14 cellular contexts compared by ENCODE assay signal in the genomic region with DNA sequence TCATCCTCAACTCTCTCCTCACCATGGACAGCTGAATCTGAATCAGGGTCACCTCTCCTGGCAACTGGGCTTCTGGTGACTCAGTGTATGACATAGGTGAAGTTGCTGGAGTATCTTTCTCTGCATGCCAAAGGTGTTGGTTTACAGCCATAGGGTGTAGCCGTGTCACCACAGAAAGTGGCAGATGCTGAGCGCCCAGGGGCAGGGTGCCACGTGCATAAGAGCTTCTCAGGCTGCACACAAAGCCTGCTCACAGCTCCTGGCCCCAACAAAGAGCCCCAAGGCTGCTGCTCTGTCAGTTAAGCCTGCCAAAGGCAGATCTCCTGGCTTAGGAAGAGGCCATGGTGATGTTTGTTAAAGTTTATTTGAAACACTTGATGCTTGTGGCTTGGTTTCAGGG.
"Had no signal": no experiment of that assay in that cellular context is flagged by ENCODE, and none has a peak within 500 bp of the region (broad histone marks: within the 10 kb centered on the region; RNA-seq: fewer than 3 reads in every experiment).

No MANE protein-coding gene starts in this region.

- H3K9me3 ChIP-seq: adrenal gland, thyroid gland had no signal

- H3K36me3 ChIP-seq: adrenal gland, thyroid gland had no signal

- ATAC-seq: effector memory CD8-positive, alpha-beta T cell had no signal

- H3K4me3 Mint-ChIP-seq: dendritic cell treated with granulocyte-macrophage colony-stimulating factor and Interleukin-4, amounts not matched to agents 40 ng/mL and 50 ng/mL, for 4 days; effector memory CD8-positive, alpha-beta T cell; mesothelial cell of epicardium; neural crest cell had no signal

- H3K9me3 Mint-ChIP-seq: dendritic cell treated with granulocyte-macrophage colony-stimulating factor and Interleukin-4, amounts not matched to agents 40 ng/mL and 50 ng/mL, for 4 days; mesothelial cell of epicardium had no signal

- DNase-seq: activated CD4-positive, alpha-beta T cell treated with anti-CD3 and anti-CD28 coated beads, Interleukin-2, amount 50 U/mL, for 1 hour; activated naive CD4-positive, alpha-beta T cell treated with anti-CD3 and anti-CD28 coated beads, Interleukin-2, amount 50 U/mL, for 16 hours; activated T-cell treated with anti-CD3 and anti-CD28 coated beads, Interleukin-2, amount 50 U/mL, for 1 hour; adrenal gland; effector memory CD8-positive, alpha-beta T cell; glutamatergic neuron; stimulated activated CD4-positive, alpha-beta T cell treated with anti-CD3 and anti-CD28 coated beads, Interleukin-4, amount 100 ng/mL, for 4 hours; thyroid gland had no signal

- H3K27me3 ChIP-seq: adrenal gland, thyroid gland had no signal

- H3K27me3 Mint-ChIP-seq: effector memory CD8-positive, alpha-beta T cell had no signal

- H3K4me1 ChIP-seq: adrenal gland, thyroid gland had no signal

- H3K4me3 ChIP-seq: adrenal gland, skin epidermis, thyroid gland had no signal

- H3K27ac Mint-ChIP-seq: dendritic cell treated with granulocyte-macrophage colony-stimulating factor and Interleukin-4, amounts not matched to agents 40 ng/mL and 50 ng/mL, for 4 days; effector memory CD8-positive, alpha-beta T cell; mesothelial cell of epicardium had no signal

- FAIRE-seq: islet of Langerhans, urothelium cell line had no signal

- H3K4me1 Mint-ChIP-seq: neural crest cell had no signal

- H3K27ac ChIP-seq: adrenal gland, thyroid gland had no signal
